ENCODE assay signal across 1 cellular context in genomic region chr9:105244274-105244995, GRCh38.
A peak's percentile ranks its signal among the peaks of the same experiment; 100 is the strongest.
TF ChIP-seq lines count a peak whose summit lies in the region.

Gene SLC44A1, plus strand, starts transcription at chr9:105244651. Its CDS starts 218 bp downstream, at chr9:105244869.

TF ChIP-seq in K562, 482 proteins besides CTCF, POLR2A, EP300 and RAD21 (continued from another document and continues in another):
- TF ChIP-seq ZBED1 (IDR thresholded peaks at IDR 0.05) (no peak), KDM1A (IDR thresholded peaks at IDR 0.05) (no peak), ZNF165 (CRISPR knock-in tag; IDR thresholded peaks at IDR 0.05; ENCODE audit: borderline replicate concordance) (no peak), U2AF1 (optimal IDR thresholded peaks at IDR 0.05; ENCODE audit: low read depth, low read length) (peak; percentile 89), JUN (IDR thresholded peaks at IDR 0.05; ENCODE audit: borderline replicate concordance, low read depth, low read length) (peak; percentile 57; the same call in 1 of the 2 replicates), JUN (CRISPR knock-in tag; IDR thresholded peaks at IDR 0.05; ENCODE audit: borderline replicate concordance) (peak; percentile 81; the same call in 1 of the 2 replicates), THRB (CRISPR knock-in tag; conservative IDR thresholded peaks at IDR 0.05) (0 out of 2 replicates have a peak, but pooled peaks have one; percentile 20), ZNF696 (CRISPR knock-in tag; conservative IDR thresholded peaks at IDR 0.05) (no peak), TFAM (CRISPR knock-in tag; conservative IDR thresholded peaks at IDR 0.05) (no peak), ZNF408 (CRISPR knock-in tag; IDR thresholded peaks at IDR 0.05; ENCODE audit: low read depth) (no peak), TCF3 (CRISPR knock-in tag; IDR thresholded peaks at IDR 0.05) (peak; percentile 36; the same call in 1 of the 2 replicates), FOXJ2 (tag; IDR thresholded peaks at IDR 0.05) (peak; percentile 92), NUFIP1 (IDR thresholded peaks at IDR 0.05; ENCODE audit: partially characterized antibody) (no peak), ZBTB34 (CRISPR knock-in tag; IDR thresholded peaks at IDR 0.05) (no peak), CUX1 (CRISPR knock-in tag; IDR thresholded peaks at IDR 0.05) (no peak), HDAC3 (IDR thresholded peaks at IDR 0.05; ENCODE audit: borderline replicate concordance, partially characterized antibody) (no peak), CEBPZ (IDR thresholded peaks at IDR 0.05; ENCODE audit: borderline replicate concordance, low read depth, low read length) (no peak), GATAD2A (IDR thresholded peaks at IDR 0.05) (peak; percentile 48; the same call in 1 of the 2 replicates), ZBTB40 (IDR thresholded peaks at IDR 0.05) (peak; percentile 93), ZBTB40 (CRISPR knock-in tag; IDR thresholded peaks at IDR 0.05) (peak; percentile 44; the same call in 1 of the 2 replicates), TFE3 (CRISPR knock-in tag; IDR thresholded peaks at IDR 0.05) (no peak), ZNF124 (CRISPR knock-in tag; IDR thresholded peaks at IDR 0.05) (peak; percentile 89), KLF6 (CRISPR knock-in tag; IDR thresholded peaks at IDR 0.05; ENCODE audit: borderline replicate concordance) (no peak), PHTF2 (CRISPR knock-in tag; IDR thresholded peaks at IDR 0.05) (no peak), ZNF740 (CRISPR knock-in tag; IDR thresholded peaks at IDR 0.05) (0 out of 2 replicates have a peak, but pooled peaks have one; percentile 61), ZNF740 (tag; IDR thresholded peaks at IDR 0.05) (no peak), XRCC5 (IDR thresholded peaks at IDR 0.05; ENCODE audit: low read depth, low read length) (peak; percentile 95), PRPF4 (IDR thresholded peaks at IDR 0.05; ENCODE audit: insufficient read depth, low read depth, low read length, poor library complexity, severe bottlenecking) (peak; percentile 42), ZNF444 (CRISPR knock-in tag; IDR thresholded peaks at IDR 0.05) (no peak), SREBF2 (CRISPR knock-in tag; IDR thresholded peaks at IDR 0.05) (no peak), ARNT (IDR thresholded peaks at IDR 0.05) (no peak), ATF4 (CRISPR knock-in tag; IDR thresholded peaks at IDR 0.05) (peak; percentile 49; the same call in 1 of the 2 replicates)
